1 cellular context compared by ENCODE assay signal in genomic region chr19:49029749-49030148, GRCh38.
TF ChIP-seq lines count a peak whose summit lies in the region.

No MANE protein-coding gene starts in this region.

TF ChIP-seq in IMR-90, 13 proteins besides CTCF, POLR2A, EP300 and RAD21:
- peak; percentile 45; the same call in 1 of the 2 replicates for TF ChIP-seq FOS (IDR thresholded peaks at IDR 0.05; ENCODE audit: low read depth, low read length)
